In genomic region chr13:78020861-78021260, GRCh38 we compare ENCODE assay signal across 24 cellular contexts.
A peak's percentile ranks its signal among the peaks of the same experiment; 100 is the strongest.
DNase-seq lines count a peak whose midpoint lies in the region; ATAC-seq and TF ChIP-seq lines count a peak whose summit lies in the region.
"Had no signal": no experiment of that assay in that cellular context is flagged by ENCODE, and none has a peak within 500 bp of the region (broad histone marks: within the 10 kb centered on the region; RNA-seq: fewer than 3 reads in every experiment).

No MANE protein-coding gene starts in this region.

- H3K27ac Mint-ChIP-seq in activated CD4-positive, alpha-beta T cell treated with anti-CD3 and anti-CD28 coated beads, Interleukin-2, amount 10 ng/mL, durations not matched to agents 7 days and 5 days, result no peak overlapping the region
- H3K27ac Mint-ChIP-seq: activated T-helper 2 cell treated with anti-CD3 and anti-CD28 coated beads, Interferon-gamma antibody, Interleukin-2, Interleukin-4, amounts not matched to agents 10 μg/mL and 5 μg/mL and 100 μg/mL, durations not matched to agents 14 hours and 24 hours and 36 hours; stimulated activated memory B cell treated with anti-CD40 and anti-IgM and Interleukin-4, amounts not matched to agents 10 μg/mL and 1 μg/mL and 100 μg/mL, for 72 hours had no signal

- no TSS peak for BruUV-seq in mammary epithelial cell (replicated peaks; lab: Mats Ljungman, UMichigan)

- no peak overlapping the region for H2BK5ac ChIP-seq in neuronal stem cell (ENCODE audit: low read length)

- no peak overlapping the region for H2BK15ac ChIP-seq in neuronal stem cell (ENCODE audit: low read length)

- DNase-seq in mammary epithelial cell (no peak), breast epithelium (ENCODE audit: low spot score in 2 of 2) (no peak), NCI-H748 (lab: John Stamatoyannopoulos, UW; ENCODE audit: unreplicated experiment) (peak; percentile 97), head of caudate nucleus (peak in 22 of 42 donors; percentile 2 to 47 (median 18)), neuronal stem cell (ENCODE audit: low spot score) (peak; percentile 80), DMS53 (lab: John Stamatoyannopoulos, UW) (no peak)
- no peak for DNase-seq in activated CD4-positive, alpha-beta T cell treated with anti-CD3 and anti-CD28 coated beads, Interleukin-2, amount 10 ng/mL, durations not matched to agents 7 days and 5 days
- DNase-seq: effector memory CD8-positive, alpha-beta T cell; esophagus squamous epithelium; GF-D8; KG1; left colon; mucosa of descending colon; MV-4-11; NCI-H2029 treated with DMSO at 0.1 percent for 48 hours; NCI-H446; uterus had no signal

- H3K4me1 ChIP-seq in mammary epithelial cell (ENCODE audit: insufficient read depth, low read length), result peaks cover 10% of the 10 kb centered on the region
- no peaks in the 10 kb centered on the region for H3K4me1 ChIP-seq in breast epithelium
- peaks cover 2 to 12% of the 10 kb centered on the region in 2 donors for H3K4me1 ChIP-seq in neuronal stem cell (ENCODE audit: control insufficient read depth in 2 of 2, insufficient read depth in 1 of 2, low read depth in 1 of 2, low read length in 2 of 2)
- H3K4me1 ChIP-seq: esophagus squamous epithelium, suprapubic skin, uterus had no signal

- H3K79me2 ChIP-seq in mammary epithelial cell (ENCODE audit: insufficient read depth, low read length), result no peaks in the 10 kb centered on the region

- H3K18ac ChIP-seq in neuronal stem cell (ENCODE audit: low read length), result no peak overlapping the region

- dilution Hi-C loops in mammary epithelial cell (cut with HindIII; ENCODE audit: low sequenced_read_pairs), result no loop called here

- H4K8ac ChIP-seq in neuronal stem cell (ENCODE audit: low read depth, low read length), result no peak overlapping the region

- H3K4me3 ChIP-seq in mammary epithelial cell (replicated peaks in 1 of 3; ENCODE audit: insufficient read depth in 1 of 3, low read depth in 2 of 3, low read length in 3 of 3), result no peak overlapping the region
- H3K4me3 ChIP-seq in breast epithelium, result no peak overlapping the region
- no peak overlapping the region for H3K4me3 ChIP-seq in neuronal stem cell (ENCODE audit: low read length in 2 of 2)
- H3K4me3 ChIP-seq: esophagus squamous epithelium, mucosa of descending colon, SK-N-MC, skin epidermis, suprapubic skin, uterus had no signal

- H3K36me3 ChIP-seq in mammary epithelial cell (ENCODE audit: insufficient read depth, low read length) (no peaks in the 10 kb centered on the region), breast epithelium (no peaks in the 10 kb centered on the region), neuronal stem cell (replicated peaks in 1 of 2; ENCODE audit: control insufficient read depth in 2 of 2, insufficient read depth in 2 of 2, low read length in 2 of 2) (no peaks in the 10 kb centered on the region)
- H3K36me3 ChIP-seq: esophagus squamous epithelium, suprapubic skin, uterus had no signal

- H2BK12ac ChIP-seq in neuronal stem cell (ENCODE audit: low read length), result no peak overlapping the region

- H2AFZ ChIP-seq in mammary epithelial cell (ENCODE audit: low read depth, low read length), result peak overlapping the region; percentile 40
- H2AFZ ChIP-seq in neuronal stem cell (ENCODE audit: low read length), result no peak overlapping the region

- peaks cover 13% of the 10 kb centered on the region for H3K4me1 Mint-ChIP-seq in activated CD4-positive, alpha-beta T cell treated with anti-CD3 and anti-CD28 coated beads, Interleukin-2, amount 10 ng/mL, durations not matched to agents 7 days and 5 days

- ATAC-seq in GM18519 (IDR thresholded peaks at IDR 0.05; ENCODE audit: low FRiP score, unreplicated experiment), result no peak
- ATAC-seq: effector memory CD8-positive, alpha-beta T cell; left colon; mucosa of descending colon; stimulated activated memory B cell treated with anti-CD40 and anti-IgM and Interleukin-4, amounts not matched to agents 10 μg/mL and 1 μg/mL and 100 μg/mL, for 72 hours had no signal

- peaks cover 23% of the 10 kb centered on the region for H3K27me3 Mint-ChIP-seq in activated CD4-positive, alpha-beta T cell treated with anti-CD3 and anti-CD28 coated beads, Interleukin-2, amount 10 ng/mL, durations not matched to agents 7 days and 5 days
- H3K27me3 Mint-ChIP-seq: stimulated activated memory B cell treated with anti-CD40 and anti-IgM and Interleukin-4, amounts not matched to agents 10 μg/mL and 1 μg/mL and 100 μg/mL, for 72 hours had no signal

- H3K4me2 ChIP-seq in mammary epithelial cell (ENCODE audit: insufficient read depth, low read depth, low read length) (no peak overlapping the region), neuronal stem cell (ENCODE audit: insufficient read depth, low read length, poor library complexity, severe bottlenecking) (peak overlapping the region; percentile 13)

- H4K20me1 ChIP-seq in mammary epithelial cell (ENCODE audit: insufficient read depth, low read length), result no peaks in the 10 kb centered on the region

- no peak overlapping the region for H3K23ac ChIP-seq in neuronal stem cell (ENCODE audit: low read depth, low read length, poor library complexity)

- no peak overlapping the region for H3K14ac ChIP-seq in neuronal stem cell (ENCODE audit: low read length)

- H3K27ac ChIP-seq in mammary epithelial cell (ENCODE audit: insufficient read depth, low read depth, low read length) (no peak overlapping the region), breast epithelium (no peak overlapping the region), neuronal stem cell (replicated peaks; ENCODE audit: low read length) (no peak overlapping the region)
- H3K27ac ChIP-seq: esophagus squamous epithelium, SK-N-MC, skin epidermis, suprapubic skin, uterus, VCaP had no signal

- TF ChIP-seq CTCF in mammary epithelial cell (conservative IDR thresholded peaks at IDR 0.05 in 1 of 2, IDR thresholded peaks at IDR 0.05 in 1 of 2; ENCODE audit: extremely low read depth in 1 of 2, insufficient read depth in 1 of 2, low read depth in 1 of 2, low read length in 2 of 2) (no peak), breast epithelium (IDR thresholded peaks at IDR 0.05) (no peak)

- H3K4me3 Mint-ChIP-seq in activated CD4-positive, alpha-beta T cell treated with anti-CD3 and anti-CD28 coated beads, Interleukin-2, amount 10 ng/mL, durations not matched to agents 7 days and 5 days, result no peak overlapping the region
- H3K4me3 Mint-ChIP-seq: stimulated activated memory B cell treated with anti-CD40 and anti-IgM and Interleukin-4, amounts not matched to agents 10 μg/mL and 1 μg/mL and 100 μg/mL, for 72 hours had no signal

- no peak overlapping the region for H2BK120ac ChIP-seq in neuronal stem cell (ENCODE audit: low read depth, low read length)

- H3K36me3 Mint-ChIP-seq in activated CD4-positive, alpha-beta T cell treated with anti-CD3 and anti-CD28 coated beads, Interleukin-2, amount 10 ng/mL, durations not matched to agents 7 days and 5 days (ENCODE audit: low read depth), result no peaks in the 10 kb centered on the region

- H3K9me3 Mint-ChIP-seq in activated CD4-positive, alpha-beta T cell treated with anti-CD3 and anti-CD28 coated beads, Interleukin-2, amount 10 ng/mL, durations not matched to agents 7 days and 5 days, result peaks cover 8% of the 10 kb centered on the region
- H3K9me3 Mint-ChIP-seq: effector memory CD8-positive, alpha-beta T cell had no signal

- H3K4ac ChIP-seq in neuronal stem cell (ENCODE audit: low read length), result no peak overlapping the region

- no peak for TF ChIP-seq POLR2A in breast epithelium (IDR thresholded peaks at IDR 0.05)

- POLR2A ChIA-PET in activated CD4-positive, alpha-beta T cell treated with anti-CD3 and anti-CD28 coated beads, Interleukin-2, amount 10 ng/mL, durations not matched to agents 7 days and 5 days (lab: Charles Lee), result no interaction called here

- CTCF ChIA-PET in mammary epithelial cell (lab: Charles Lee; ENCODE audit: low non-redundant PET), result no interaction called here
- CTCF ChIA-PET in activated CD4-positive, alpha-beta T cell treated with anti-CD3 and anti-CD28 coated beads, Interleukin-2, amount 10 ng/mL, durations not matched to agents 7 days and 5 days (lab: Charles Lee), result no interaction called here

- H2AK5ac ChIP-seq in neuronal stem cell (ENCODE audit: low read depth, low read length), result no peak overlapping the region

- H3K9ac ChIP-seq in mammary epithelial cell (ENCODE audit: insufficient read depth, low read length), result no peak overlapping the region
- no peak overlapping the region for H3K9ac ChIP-seq in neuronal stem cell (ENCODE audit: low read depth, low read length, poor library complexity)

- in situ Hi-C loops in mammary epithelial cell (cut with MboI; ENCODE audit: low sequenced_read_pairs in 2 of 2), result no loop called here

- intact Hi-C loops in mammary epithelial cell (cut with micrococcal nuclease), result no loop called here
- intact Hi-C loops in breast epithelium (cut with DNase I; ENCODE audit: low total_unique reads), result no loop called here
- intact Hi-C loops in head of caudate nucleus (cut with DNase I), result no loop called here

- H3K27me3 ChIP-seq in mammary epithelial cell (ENCODE audit: insufficient read depth, low read length) (no peaks in the 10 kb centered on the region), breast epithelium (no peaks in the 10 kb centered on the region), neuronal stem cell (ENCODE audit: control insufficient read depth in 3 of 3, insufficient read depth in 3 of 3, low read depth in 1 of 3, low read length in 3 of 3) (peaks cover 0 to 47% (median 0%) of the 10 kb centered on the region in 3 experiments)
- H3K27me3 ChIP-seq: esophagus squamous epithelium, suprapubic skin, uterus had no signal

- H3K9me3 ChIP-seq in mammary epithelial cell (replicated peaks; ENCODE audit: insufficient read depth, low read length) (no peaks in the 10 kb centered on the region), breast epithelium (peaks cover 0 to 11% of the 10 kb centered on the region in 2 donors), neuronal stem cell (replicated peaks in 1 of 2; ENCODE audit: control insufficient read depth in 2 of 2, insufficient read depth in 1 of 2, low read depth in 1 of 2, low read length in 2 of 2) (peaks cover 0 to 29% of the 10 kb centered on the region in 2 donors)
- H3K9me3 ChIP-seq: esophagus squamous epithelium, suprapubic skin, uterus had no signal

- H4K91ac ChIP-seq in neuronal stem cell (ENCODE audit: low read depth, low read length, poor library complexity), result no peak overlapping the region

- WGBS in mammary epithelial cell (ENCODE audit: low coverage, missing lambda C conversion rate), result 73% methylated on average over 7 of the region's 7 CpGs
- no CpG with 5 or more reads among the region's 7 CpGs for WGBS in neuronal stem cell (ENCODE audit: extremely low coverage in 2 of 2, insufficient read length in 2 of 2, insufficient replicate concordance in 1 of 2), 2 donors

- H3K79me1 ChIP-seq in neuronal stem cell (ENCODE audit: low read depth, low read length), result no peaks in the 10 kb centered on the region

Comparison
In these comparisons a context has a peak if more than half of its experiments do, and no peak if none do; other contexts are left out.
1. DNase-seq: peak in NCI-H748 (single experiment), head of caudate nucleus (22 of 42) and neuronal stem cell (single experiment); none in mammary epithelial cell (single experiment), breast epithelium (0 of 2), DMS53 (single experiment) and activated CD4-positive, alpha-beta T cell treated with anti-CD3 and anti-CD28 coated beads, Interleukin-2, amount 10 ng/mL, durations not matched to agents 7 days and 5 days (single experiment).